ENCODE assay signal across 14 cellular contexts in genomic region chr12:52581481-52581880, GRCh38. TPM values are rescaled to one million over a fixed set of nuclear protein-coding genes. Genes with fewer than 3 reads are reported as not detected.
DNase-seq lines count a peak whose midpoint lies in the region; ATAC-seq and TF ChIP-seq lines count a peak whose summit lies in the region.
"Had no signal": no experiment of that assay in that cellular context is flagged by ENCODE, and none has a peak within 500 bp of the region (broad histone marks: within the 10 kb centered on the region; RNA-seq: fewer than 3 reads in every experiment).

No MANE protein-coding gene starts in this region.

- no peak overlapping the region for H3K4me3 Mint-ChIP-seq in T-helper 2 cell treated with Interferon-gamma antibody and Interleukin-4, amounts not matched to agents 5 μg/mL and 100 μg/mL, for 36 hours
- H3K4me3 Mint-ChIP-seq: stimulated activated naive CD8-positive, alpha-beta T cell treated with anti-CD3 and anti-CD28 coated beads, Interleukin-15, Interleukin-2, amounts not matched to agents 100 ng/mL and 50 ng/mL, for 24 hours had no signal

- no peaks in the 10 kb centered on the region for H3K9me3 Mint-ChIP-seq in T-helper 2 cell treated with Interferon-gamma antibody and Interleukin-4, amounts not matched to agents 5 μg/mL and 100 μg/mL, for 36 hours
- H3K9me3 Mint-ChIP-seq: stimulated activated naive CD8-positive, alpha-beta T cell treated with anti-CD3 and anti-CD28 coated beads, Interleukin-15, Interleukin-2, amounts not matched to agents 100 ng/mL and 50 ng/mL, for 24 hours had no signal

- H3K36me3 Mint-ChIP-seq in T-helper 2 cell treated with Interferon-gamma antibody and Interleukin-4, amounts not matched to agents 5 μg/mL and 100 μg/mL, for 36 hours (ENCODE audit: low read depth): no peaks in the 10 kb centered on the region

- no peak for TF ChIP-seq CTCF in fibroblast of villous mesenchyme (IDR thresholded peaks at IDR 0.05; ENCODE audit: insufficient read depth, low read depth, low read length)

- no peak for ATAC-seq in GM21619 (IDR thresholded peaks at IDR 0.05; ENCODE audit: unreplicated experiment)
- ATAC-seq in GM19455 (IDR thresholded peaks at IDR 0.05; ENCODE audit: unreplicated experiment): no peak
- ATAC-seq: left ventricle myocardium superior, Right ventricle myocardium inferior had no signal

- no peak overlapping the region for H3K27ac Mint-ChIP-seq in T-helper 2 cell treated with Interferon-gamma antibody and Interleukin-4, amounts not matched to agents 5 μg/mL and 100 μg/mL, for 36 hours
- H3K27ac Mint-ChIP-seq: stimulated activated naive CD8-positive, alpha-beta T cell treated with anti-CD3 and anti-CD28 coated beads, Interleukin-15, Interleukin-2, amounts not matched to agents 100 ng/mL and 50 ng/mL, for 24 hours had no signal

- DNase-seq in NCI-H748 (lab: John Stamatoyannopoulos, UW; ENCODE audit: unreplicated experiment): peak; percentile 29
- no peak for DNase-seq in NCI-H748 treated with DMSO at 0.1 percent for 48 hours (lab: John Stamatoyannopoulos, UW)
- DNase-seq in RPMI8226: peak; percentile 32
- DNase-seq in fibroblast of villous mesenchyme (ENCODE audit: low read depth): peak; percentile 18
- no peak for DNase-seq in T-helper 2 cell treated with Interferon-gamma antibody and Interleukin-4, amounts not matched to agents 5 μg/mL and 100 μg/mL, for 36 hours (ENCODE audit: low spot score)
- no peak for DNase-seq in activated CD4-positive, alpha-beta T cell treated with anti-CD3 and anti-CD28 coated beads, Interleukin-2, amount 50 U/mL, for 1 hour
- DNase-seq: activated T-cell treated with anti-CD3 and anti-CD28 coated beads, Interleukin-2, amount 50 U/mL, for 48 hours; left ventricle myocardium superior; NCI-H187 treated with DMSO at 0.1 percent for 48 hours had no signal

- H3K27me3 Mint-ChIP-seq in T-helper 2 cell treated with Interferon-gamma antibody and Interleukin-4, amounts not matched to agents 5 μg/mL and 100 μg/mL, for 36 hours (ENCODE audit: low read depth): peaks cover 3% of the 10 kb centered on the region
- H3K27me3 Mint-ChIP-seq: stimulated activated naive CD8-positive, alpha-beta T cell treated with anti-CD3 and anti-CD28 coated beads, Interleukin-15, Interleukin-2, amounts not matched to agents 100 ng/mL and 50 ng/mL, for 24 hours had no signal

- peaks cover 25% of the 10 kb centered on the region for H3K4me1 Mint-ChIP-seq in T-helper 2 cell treated with Interferon-gamma antibody and Interleukin-4, amounts not matched to agents 5 μg/mL and 100 μg/mL, for 36 hours (ENCODE audit: low read depth)

- no peak overlapping the region for H3K4me3 ChIP-seq in fibroblast of villous mesenchyme (ENCODE audit: low read depth, low read length)

RNA-seq across cellular contexts. Expression of gene KRT74, which starts 7.8 kb away (rescaled TPM):
- not detected in 2 replicates for total RNA-seq in fibroblast of villous mesenchyme
- total RNA-seq: G401, left ventricle myocardium superior, Right ventricle myocardium inferior had no signal

RNA-seq across cellular contexts. Expression of gene KRT72, which starts 19.8 kb away (rescaled TPM):
- total RNA-seq in fibroblast of villous mesenchyme: not detected in 2 replicates
- total RNA-seq: G401, left ventricle myocardium superior, Right ventricle myocardium inferior had no signal

RNA-seq across cellular contexts. Expression of gene KRT71, which starts 28.5 kb away (rescaled TPM):
- total RNA-seq in fibroblast of villous mesenchyme: not detected in 2 replicates
- total RNA-seq: G401, left ventricle myocardium superior, Right ventricle myocardium inferior had no signal

RNA-seq across cellular contexts. Expression of gene KRT73, which starts 36.9 kb away (rescaled TPM):
- not detected in 2 replicates for total RNA-seq in fibroblast of villous mesenchyme
- total RNA-seq: G401, left ventricle myocardium superior, Right ventricle myocardium inferior had no signal

Comparison
In these comparisons a context has a peak if more than half of its experiments do, and no peak if none do; other contexts are left out.
1. DNase-seq: peak in NCI-H748 (single experiment), RPMI8226 (single experiment) and fibroblast of villous mesenchyme (single experiment); none in NCI-H748 treated with DMSO at 0.1 percent for 48 hours (single experiment), T-helper 2 cell treated with Interferon-gamma antibody and Interleukin-4, amounts not matched to agents 5 μg/mL and 100 μg/mL, for 36 hours (single experiment) and activated CD4-positive, alpha-beta T cell treated with anti-CD3 and anti-CD28 coated beads, Interleukin-2, amount 50 U/mL, for 1 hour (single experiment).